ENCODE assay signal across 1 cellular context in genomic region chr2:64679673-64680425, GRCh38.
TF ChIP-seq lines count a peak whose summit lies in the region.

No MANE protein-coding gene starts in this region.

TF ChIP-seq in HEK293, 187 proteins besides CTCF, POLR2A, EP300 and RAD21 (continued from another document):
- TF ChIP-seq ZBTB11 (tag by site-specific recombination; conservative IDR thresholded peaks at IDR 0.05; ENCODE audit: low read depth), result no peak
- no peak for TF ChIP-seq ELK4 (IDR thresholded peaks at IDR 0.05; ENCODE audit: borderline replicate concordance, low read depth, low read length)
- no peak for TF ChIP-seq ZNF292 (tag by site-specific recombination; IDR thresholded peaks at IDR 0.05; ENCODE audit: borderline replicate concordance, low read depth)
- TF ChIP-seq ZNF335 (tag by site-specific recombination; conservative IDR thresholded peaks at IDR 0.05), result peak; percentile 29
- peak; percentile 34; the same call in 1 of the 2 replicates for TF ChIP-seq OSR2 (tag by site-specific recombination; IDR thresholded peaks at IDR 0.05)
- 0 out of 2 replicates have a peak, but pooled peaks have one; percentile 42 for TF ChIP-seq PRDM6 (tag by site-specific recombination; IDR thresholded peaks at IDR 0.05)
TF ChIP-seq in HEK293: peak in this region for 3.
